Comparison of ENCODE assay signal across 9 cellular contexts in the genomic region with DNA sequence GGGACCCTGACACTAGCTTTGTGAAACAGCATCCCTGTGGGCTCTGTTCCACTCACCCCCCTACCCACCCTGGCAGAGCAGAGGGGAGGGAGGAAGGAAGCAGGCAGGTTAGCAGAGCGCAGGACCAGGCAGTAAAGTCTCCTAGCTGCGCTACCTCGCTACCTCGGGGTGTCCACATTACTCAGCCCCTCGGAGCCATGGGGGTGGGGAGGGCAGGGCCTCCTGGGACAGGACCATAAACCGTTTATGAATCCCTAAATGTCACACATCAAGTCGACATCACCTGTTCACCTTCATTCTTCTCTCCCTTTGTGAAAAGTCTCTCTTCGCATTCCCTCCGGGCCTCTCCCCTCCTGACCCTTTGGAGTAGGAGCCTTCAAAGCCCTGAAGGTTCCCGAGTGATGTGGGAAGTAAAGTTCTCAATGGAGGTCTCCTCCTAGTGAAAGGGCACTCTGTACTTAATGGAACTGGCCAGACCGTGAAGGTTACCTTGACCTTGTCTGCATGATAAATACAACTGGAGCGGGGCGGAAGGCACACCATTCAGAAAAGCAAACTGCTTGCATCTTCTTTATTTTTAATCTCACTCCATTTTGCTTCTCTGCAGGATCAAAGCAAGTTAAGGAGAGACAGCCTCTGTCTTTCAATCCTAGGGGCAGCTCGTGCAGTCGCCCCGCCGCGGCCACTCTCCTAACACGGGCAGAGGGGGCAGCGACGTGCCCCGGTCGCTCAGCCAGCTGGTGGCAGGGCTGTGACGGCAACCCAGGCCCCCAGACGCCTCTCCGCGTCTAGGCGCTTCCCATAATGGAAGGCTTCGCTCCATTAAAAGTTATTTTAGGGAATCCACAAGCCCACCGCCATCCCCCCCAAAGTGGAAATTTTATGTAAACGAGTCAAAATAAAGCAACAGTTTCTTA.
DNase-seq lines count a peak whose midpoint lies in the region; ATAC-seq and TF ChIP-seq lines count a peak whose summit lies in the region.
"Had no signal": no experiment of that assay in that cellular context is flagged by ENCODE, and none has a peak within 500 bp of the region (broad histone marks: within the 10 kb centered on the region; RNA-seq: fewer than 3 reads in every experiment).

No MANE protein-coding gene starts in this region.

- H3K9me3 Mint-ChIP-seq in nephron = no peaks in the 10 kb centered on the region

- peak overlapping the region; percentile 78 for H3K4me3 ChIP-seq in BLaER1

- H3K27me3 Mint-ChIP-seq in nephron (ENCODE audit: low read depth) = peaks cover 35% of the 10 kb centered on the region

- no peaks in the 10 kb centered on the region for H3K36me3 Mint-ChIP-seq in nephron (ENCODE audit: low read depth)

- DNase-seq in NCI-H69 (lab: John Stamatoyannopoulos, UW) = peak; percentile 72
- no peak for DNase-seq in epithelial cell of prostate (ENCODE audit: low read depth, low spot score)
- DNase-seq in SHP77 treated with DMSO at 0.1 percent for 48 hours (lab: John Stamatoyannopoulos, UW) = no peak
- DNase-seq in NCI-H774 (lab: John Stamatoyannopoulos, UW) = no peak
- DNase-seq: NCI-H2171 had no signal

- H3K4me1 Mint-ChIP-seq in nephron = peaks cover 19% of the 10 kb centered on the region

- no peaks in the 10 kb centered on the region for H3K9me3 ChIP-seq in BLaER1

- no peak overlapping the region for H3K9ac ChIP-seq in BLaER1

- no peaks in the 10 kb centered on the region for H3K36me3 ChIP-seq in BLaER1

- ATAC-seq in GM21381 (IDR thresholded peaks at IDR 0.05; ENCODE audit: unreplicated experiment) (no peak), GM19452 (IDR thresholded peaks at IDR 0.05; ENCODE audit: unreplicated experiment) (no peak)

- no peaks in the 10 kb centered on the region for H4K20me1 ChIP-seq in BLaER1

- peaks cover 11% of the 10 kb centered on the region; the same call in 1 of the 2 replicates for H3K4me1 ChIP-seq in BLaER1

- TF ChIP-seq CTCF in nephron (IDR thresholded peaks at IDR 0.05; ENCODE audit: unreplicated experiment in 3 of 3) = no peak

- H3K4me3 Mint-ChIP-seq in nephron = peak overlapping the region; percentile 77 to 94 (median 86)

- H3K27ac Mint-ChIP-seq in nephron = peak overlapping the region; percentile 84 to 94 (median 90)

- H3K27ac ChIP-seq in BLaER1 (no peak overlapping the region), epithelial cell of prostate (peak overlapping the region; percentile 77)

- peak overlapping the region; percentile 97 for H3K4me2 ChIP-seq in BLaER1

- peaks cover 51% of the 10 kb centered on the region for H3K27me3 ChIP-seq in BLaER1
